ENCODE assay signal across 22 cellular contexts in genomic region chr6:36809156-36809555, GRCh38. TPM values are rescaled to one million over a fixed set of nuclear protein-coding genes. Genes with fewer than 3 reads are reported as not detected.
"Had no signal": no experiment of that assay in that cellular context is flagged by ENCODE, and none has a peak within 500 bp of the region (broad histone marks: within the 10 kb centered on the region; RNA-seq: fewer than 3 reads in every experiment).

No MANE protein-coding gene starts in this region.

- H3K27me3 ChIP-seq: SJSA1 had no signal

- H3K9ac ChIP-seq: KMS-11 had no signal

- H3K4me3 ChIP-seq: SJSA1, SK-N-MC had no signal

- H3K27ac ChIP-seq: KMS-11, SJSA1, SK-N-MC had no signal

- H3K4me2 ChIP-seq: KMS-11 had no signal

- FAIRE-seq: RCC 7860 had no signal

- DNase-seq: IMR-90, Kasumi-1, MV-4-11, NCI-H1048, NCI-H1105, NCI-H1417, NCI-H1436 treated with DMSO at 0.1 percent for 48 hours, NCI-H1694, NCI-H187 treated with DMSO at 0.1 percent for 48 hours, NCI-H2029 treated with DMSO at 0.1 percent for 48 hours, NCI-H2227 treated with DMSO at 0.1 percent for 48 hours, NCI-H524, NCI-H526 treated with DMSO at 0.1 percent for 48 hours, NCI-H748 treated with DMSO at 0.1 percent for 48 hours, Right ventricle myocardium superior, RPMI8226, SIG-M5 had no signal

- H3K9me3 ChIP-seq: SJSA1 had no signal

- H3K4me1 ChIP-seq: SJSA1 had no signal

- H3K36me3 ChIP-seq: SJSA1 had no signal

RNA-seq across cellular contexts. Expression of gene CPNE5, which starts 30.1 kb away (rescaled TPM):
- total RNA-seq: IMR-90, MCF 10A had no signal
